23 cellular contexts compared by ENCODE assay signal in genomic region chr2:35443087-35443486, GRCh38.
"Had no signal": no experiment of that assay in that cellular context is flagged by ENCODE, and none has a peak within 500 bp of the region (broad histone marks: within the 10 kb centered on the region; RNA-seq: fewer than 3 reads in every experiment).

No MANE protein-coding gene starts in this region.

- FAIRE-seq: TTC549 had no signal

- DNase-seq: activated CD4-positive, alpha-beta T cell treated with anti-CD3 and anti-CD28 coated beads, Interleukin-2, amount 10 ng/mL, durations not matched to agents 7 days and 5 days; activated CD4-positive, CD25-positive, alpha-beta regulatory T cell treated with anti-CD3 and anti-CD28 coated beads, Interleukin-2, amount 50 U/mL, for 72 hours; activated CD8-positive, alpha-beta memory T cell treated with anti-CD3 and anti-CD28 coated beads, Interleukin-2, amount 10 ng/mL, durations not matched to agents 7 days and 5 days; activated CD8-positive, alpha-beta T cell treated with anti-CD3 and anti-CD28 coated beads for 36 hours; activated gamma-delta T cell; activated naive CD4-positive, alpha-beta T cell treated with anti-CD3 and anti-CD28 coated beads, Interleukin-2, amount 50 U/mL, for 16 hours; activated naive CD8-positive, alpha-beta T cell treated with anti-CD3 and anti-CD28 coated beads, Interleukin-2, amount 50 U/mL, for 24 hours; activated T-cell treated with anti-CD3 and anti-CD28 coated beads for 4 hours; effector CD4-positive, alpha-beta T cell; erythroblast; foreskin fibroblast; kidney glomerular epithelial cell; left ventricle myocardium inferior; ovary; psoas muscle; right cardiac atrium; stimulated activated CD4-positive, alpha-beta T cell treated with anti-CD3 and anti-CD28 coated beads, Interleukin-4, amount 100 ng/mL, for 4 hours; stimulated activated naive CD8-positive, alpha-beta T cell treated with anti-CD3 and anti-CD28 coated beads, Interleukin-15, Interleukin-2, amounts not matched to agents 100 U/mL and 50 U/mL, for 24 hours; upper lobe of left lung; WERI-Rb-1 had no signal

- H3K4me3 ChIP-seq: cardiac muscle cell, left ventricle myocardium inferior, ovary, psoas muscle, upper lobe of left lung had no signal

- H3K4me1 ChIP-seq: left ventricle myocardium inferior, psoas muscle, upper lobe of left lung had no signal

- H3K36me3 ChIP-seq: cardiac muscle cell, left ventricle myocardium inferior, neutrophil, ovary, upper lobe of left lung, WERI-Rb-1 had no signal

- H3K9me3 ChIP-seq: left ventricle myocardium inferior, neutrophil, ovary, psoas muscle, upper lobe of left lung had no signal

- H3K27ac ChIP-seq: cardiac muscle cell, left ventricle myocardium inferior, neutrophil, ovary, psoas muscle, upper lobe of left lung, WERI-Rb-1 had no signal

- ATAC-seq: activated CD8-positive, alpha-beta memory T cell treated with anti-CD3 and anti-CD28 coated beads, Interleukin-2, amount 10 ng/mL, durations not matched to agents 7 days and 5 days; activated CD8-positive, alpha-beta T cell treated with anti-CD3 and anti-CD28 coated beads for 36 hours; activated naive CD8-positive, alpha-beta T cell treated with anti-CD3 and anti-CD28 coated beads, Interleukin-2, amount 50 U/mL, for 24 hours; psoas muscle; right cardiac atrium; stimulated activated naive CD8-positive, alpha-beta T cell treated with anti-CD3 and anti-CD28 coated beads, Interleukin-15, Interleukin-2, amounts not matched to agents 100 U/mL and 50 U/mL, for 24 hours had no signal

- H3K27me3 ChIP-seq: cardiac muscle cell, neutrophil, ovary, upper lobe of left lung had no signal
